9 cellular contexts compared by ENCODE assay signal in genomic region chr14:64444984-64445845, GRCh38. TPM values are rescaled to one million over a fixed set of nuclear protein-coding genes. Genes with fewer than 3 reads are reported as not detected.
DNase-seq lines count a peak whose midpoint lies in the region; ATAC-seq, FAIRE-seq and TF ChIP-seq lines count a peak whose summit lies in the region.
"Had no signal": no experiment of that assay in that cellular context is flagged by ENCODE, and none has a peak within 500 bp of the region (broad histone marks: within the 10 kb centered on the region; RNA-seq: fewer than 3 reads in every experiment).

No MANE protein-coding gene starts in this region.

- FAIRE-seq in GM12878 (lab: Jason Lieb, UNC), result peak; percentile 82

- in situ Hi-C loops in GM12878 (cut with MboI), result no loop called here

- peak; percentile 99 for ATAC-seq in HG02852 (IDR thresholded peaks at IDR 0.05; ENCODE audit: unreplicated experiment)
- ATAC-seq in GM12878, result peak; percentile 99
- ATAC-seq in upper lobe of right lung, result peak; percentile 50

- peak; percentile 75 to 77; a peak in 2 of 4 replicates for TF ChIP-seq EP300 in GM12878 (IDR thresholded peaks at IDR 0.05; ENCODE audit: borderline replicate concordance in 1 of 2, control insufficient read depth in 1 of 2, low read depth in 2 of 2, low read length in 2 of 2)

- WGBS in GM12878 (ENCODE audit: insufficient coverage, insufficient replicate concordance, low lambda C conversion rate, missing lambda C conversion rate), result 11% methylated on average over 7 of the region's 7 CpGs

- TSS peak; percentile 96 for BruUV-seq in GM12878 (replicated peaks; lab: Mats Ljungman, UMichigan)

- H3K36me3 ChIP-seq in OCI-LY1 (ENCODE audit: insufficient read depth, low read length) (peaks cover 83% of the 10 kb centered on the region), GM12878 (ENCODE audit: control insufficient read depth in 2 of 2, insufficient read depth in 2 of 2, low read length in 1 of 2) (peaks cover 24 to 33% of the 10 kb centered on the region in 2 experiments), mucosa of rectum (ENCODE audit: control insufficient read depth in 2 of 2, insufficient read depth in 2 of 2, low read length in 2 of 2) (peaks cover 24 to 25% of the 10 kb centered on the region in 2 donors), upper lobe of right lung (peaks cover 44% of the 10 kb centered on the region)

- H3F3A ChIP-seq in OCI-LY1 (ENCODE audit: insufficient read depth, low read length), result no peaks in the 10 kb centered on the region

- no peaks in the 10 kb centered on the region for H3K9me3 ChIP-seq in OCI-LY1 (ENCODE audit: low read length)
- H3K9me3 ChIP-seq in GM12878 (replicated peaks; ENCODE audit: control insufficient read depth, insufficient read depth, low read length), result no peaks in the 10 kb centered on the region
- H3K9me3 ChIP-seq in mucosa of rectum (ENCODE audit: control insufficient read depth in 2 of 2, low read length in 2 of 2), result no peaks in the 10 kb centered on the region
- H3K9me3 ChIP-seq in upper lobe of right lung, result no peaks in the 10 kb centered on the region
- H3K9me3 ChIP-seq: BLaER1 treated with 17β-estradiol and CSF1 and Interleukin-3, amounts not matched to agents 10 nM and 100 nM had no signal

- SMC1A ChIA-PET in GM12878 (lab: Charles Lee; ENCODE audit: uncharacterized antibody, unreplicated experiment), result interaction anchor here (0.8 to 8.2 kb wide), 22 partner anchors 9 to 576 kb away, joined by 3 to 95 read pairs (median 6); partner anchors contain the start of genes AKAP5 and MTHFD1

- H3K79me2 ChIP-seq in OCI-LY1 (ENCODE audit: insufficient read depth, low read length), result no peaks in the 10 kb centered on the region
- no peaks in the 10 kb centered on the region; the same call in 1 of the 2 replicates for H3K79me2 ChIP-seq in GM12878 (ENCODE audit: control insufficient read depth, insufficient read depth, low read length)

- CTCF ChIA-PET in GM12878 (lab: Yijun Ruan, JAX), result interaction anchor here (0.9 to 7.9 kb wide), 20 partner anchors 9 to 191 kb away, joined by 3 to 60 read pairs (median 5); partner anchors contain the start of genes AKAP5, ESR2 and MTHFD1

- POLR2A ChIA-PET in GM12878 (lab: Charles Lee), result interaction anchor here (0.6 to 3.6 kb wide), 22 partner anchors 9 to 130 kb away, joined by 3 to 20 read pairs (median 4); partner anchors contain the start of genes AKAP5, MTHFD1 and ZBTB1

- no peak overlapping the region for H3K4me3 ChIP-seq in OCI-LY1 (ENCODE audit: low read depth, low read length, poor library complexity, severe bottlenecking)
- H3K4me3 ChIP-seq in GM12878, result no peak overlapping the region
- H3K4me3 ChIP-seq in mucosa of rectum (ENCODE audit: low read length in 2 of 2), result no peak overlapping the region
- H3K4me3 ChIP-seq in upper lobe of right lung, result no peak overlapping the region
- H3K4me3 ChIP-seq: BLaER1 treated with 17β-estradiol and CSF1 and Interleukin-3, amounts not matched to agents 10 nM and 100 nM had no signal

- TF ChIP-seq POLR2A in GM12878 (IDR thresholded peaks at IDR 0.05; ENCODE audit: low read depth, low read length), result peak; percentile 37; the same call in 1 of the 2 replicates

- H2AFZ ChIP-seq in OCI-LY1 (ENCODE audit: low read length), result no peak overlapping the region
- peak overlapping the region; percentile 54 for H2AFZ ChIP-seq in GM12878 (ENCODE audit: control insufficient read depth, low read depth, low read length)

- no peaks in the 10 kb centered on the region for H3K9me2 ChIP-seq in OCI-LY1 (ENCODE audit: low read depth, low read length)

- H3K9ac ChIP-seq in OCI-LY1 (ENCODE audit: low read length) (peak overlapping the region; percentile 61), GM12878 (ENCODE audit: control insufficient read depth, insufficient read depth, low read length) (peak overlapping the region; percentile 80), mucosa of rectum (ENCODE audit: low read depth in 1 of 2, low read length in 2 of 2) (no peak overlapping the region)

- H3K4me2 ChIP-seq in OCI-LY1 (ENCODE audit: low read length) (peak overlapping the region; percentile 38; the same call in 1 of the 2 replicates), GM12878 (ENCODE audit: control insufficient read depth, insufficient read depth) (peak overlapping the region; percentile 62)

- RAD21 ChIA-PET in GM12878 (lab: Charles Lee; ENCODE audit: unreplicated experiment), result interaction anchor here (0.6 to 2.4 kb wide), 22 partner anchors 10 to 101 kb away, joined by 3 to 15 read pairs (median 4); partner anchors contain the start of genes AKAP5, MTHFD1 and ZBTB1

- H3K4me1 ChIP-seq in OCI-LY1 (ENCODE audit: insufficient read depth, low read length, severe bottlenecking) (peaks cover 40% of the 10 kb centered on the region), GM12878 (ENCODE audit: control insufficient read depth, insufficient read depth, low read length) (peaks cover 22% of the 10 kb centered on the region), mucosa of rectum (ENCODE audit: control insufficient read depth in 2 of 2, insufficient read depth in 2 of 2, low read length in 2 of 2) (no peaks in the 10 kb centered on the region), upper lobe of right lung (peaks cover 7% of the 10 kb centered on the region)

- DNase-seq in activated CD4-positive, alpha-beta T cell treated with anti-CD3 and anti-CD28 coated beads for 4 hours, result peak; percentile 19 to 30
- no peak for DNase-seq in activated CD4-positive, alpha-beta T cell treated with anti-CD3 and anti-CD28 coated beads for 1 hour
- DNase-seq in GM12878 (ENCODE audit: low read depth, low spot score) (peak; percentile 84), upper lobe of right lung (no peak), NCI-H2081 treated with DMSO at 0.1 percent for 48 hours (lab: John Stamatoyannopoulos, UW) (no peak)

- H4K20me1 ChIP-seq in OCI-LY1 (ENCODE audit: insufficient read depth, low read length) (no peaks in the 10 kb centered on the region), GM12878 (ENCODE audit: control insufficient read depth, insufficient read depth) (no peaks in the 10 kb centered on the region)
- H4K20me1 ChIP-seq: BLaER1 treated with 17β-estradiol and CSF1 and Interleukin-3, amounts not matched to agents 10 nM and 100 nM had no signal

- H3K27ac ChIP-seq in OCI-LY1 (ENCODE audit: low read depth, low read length, poor library complexity, severe bottlenecking) (peak overlapping the region; percentile 90), GM12878 (ENCODE audit: control insufficient read depth, insufficient read depth) (peak overlapping the region; percentile 97), mucosa of rectum (ENCODE audit: low read depth in 2 of 2, low read length in 2 of 2) (peak overlapping the region; percentile 2 to 34), upper lobe of right lung (peak overlapping the region; percentile 45)
- H3K27ac ChIP-seq: BLaER1 treated with 17β-estradiol and CSF1 and Interleukin-3, amounts not matched to agents 10 nM and 100 nM had no signal

- no peak for TF ChIP-seq RAD21 in GM12878 (IDR thresholded peaks at IDR 0.05; ENCODE audit: insufficient read depth, low read depth, low read length)

- TF ChIP-seq CTCF in OCI-LY1 (IDR thresholded peaks at IDR 0.05; ENCODE audit: low read length) (peak; percentile 5; the same call in 1 of the 2 replicates), GM12878 (IDR thresholded peaks at IDR 0.05 in 2 of 3, conservative IDR thresholded peaks at IDR 0.05 in 1 of 3; ENCODE audit: control insufficient read depth in 2 of 3, extremely low read depth in 1 of 3, insufficient read depth in 1 of 3, low read depth in 3 of 3, low read length in 3 of 3) (peak in 2 of 3 experiments; percentile 15 to 20; a peak in 1 of 6 replicates), upper lobe of right lung (IDR thresholded peaks at IDR 0.05) (no peak)

- H3K27me3 ChIP-seq in OCI-LY1 (ENCODE audit: insufficient read depth, low read length) (no peaks in the 10 kb centered on the region), GM12878 (replicated peaks in 1 of 2; ENCODE audit: control insufficient read depth in 2 of 2, insufficient read depth in 2 of 2, low read length in 1 of 2) (no peaks in the 10 kb centered on the region), mucosa of rectum (ENCODE audit: control insufficient read depth in 2 of 2, insufficient read depth in 2 of 2, low read length in 2 of 2) (no peaks in the 10 kb centered on the region), upper lobe of right lung (no peaks in the 10 kb centered on the region)
- H3K27me3 ChIP-seq: BLaER1 treated with 17β-estradiol and CSF1 and Interleukin-3, amounts not matched to agents 10 nM and 100 nM had no signal

- intact Hi-C loops in GM12878 (cut with micrococcal nuclease; ENCODE audit: unreplicated experiment), result loop anchor here (2.0 kb wide), 3 partner anchors 18 to 64 kb away; partner anchors contain the start of gene MTHFD1
- intact Hi-C loops in upper lobe of right lung (cut with DNase I), result no loop called here

RNA-seq across cellular contexts. Expression of gene AKAP5, which starts 20.1 kb away (rescaled TPM):
- total RNA-seq in GM12878 (2013; cell fraction: nucleolus; rRNA removed), result 4.3 and 4.8 TPM in 2 replicates
- 3.8 and 4.4 TPM in 2 replicates for total RNA-seq in GM12878 (2014; rRNA removed)
- total RNA-seq in GM12878 (2014; rRNA removed; fragmentation: Illumina TruSeq; extraction: Trizol), result 5.1 TPM in 2 replicates
- 3.7 and 4.0 TPM in 2 replicates for total RNA-seq in GM12878 (2021)
- 1.1 TPM for polyA plus RNA-seq in GM12878 (2011; ENCODE audit: low read depth)
- polyA plus RNA-seq in GM12878 (2011; rRNA removed), result 1.6 and 3.1 TPM in 2 replicates
- 0.69 TPM in 2 replicates for polyA plus RNA-seq in GM12878 (2011; cell fraction: cytosol; rRNA removed)
- polyA plus RNA-seq in GM12878 (2011; cell fraction: nucleus; rRNA removed), result 0.98 and 0.99 TPM in 2 replicates
- polyA plus RNA-seq in GM12878 (2012), result 1.4 and 1.5 TPM in 2 replicates
- polyA plus RNA-seq in GM12878 (2014; fragmentation: Illumina TruSeq; extraction: Trizol), result 3.4 and 3.9 TPM in 2 replicates
- polyA plus RNA-seq in GM12878 (2014; fragmentation: Nextera tagmentation; extraction: Ambion mirVana), result 1 to 10 TPM in 1 of 2 experiments, under 1 TPM in 1; 0.45 to 1.5 TPM
- 1.7 and 1.8 TPM in 2 replicates for polyA plus RNA-seq in GM12878 (2014; rRNA removed)
- under 1 TPM; 0.55 to 0.90 TPM for polyA plus RNA-seq in GM12878 (2016; fragmentation: Nextera tagmentation; extraction: Ambion mirVana)
- polyA minus RNA-seq in GM12878 (2011; rRNA and poly(A)+ RNA removed), result 1.6 and 2.3 TPM in 2 replicates
- 0.80 and 1.4 TPM in 2 replicates for polyA minus RNA-seq in GM12878 (2011; cell fraction: cytosol; rRNA and poly(A)+ RNA removed)
- polyA minus RNA-seq in GM12878 (2011; cell fraction: nucleus; rRNA and poly(A)+ RNA removed), result 2.3 and 3.2 TPM in 2 replicates
- 3.6 TPM for total RNA-seq in upper lobe of right lung

RNA-seq across cellular contexts. Expression of gene MTHFD1, which starts 57.1 kb away (rescaled TPM):
- total RNA-seq in GM12878 (2013; cell fraction: nucleolus; rRNA removed), result 224 and 245 TPM in 2 replicates
- total RNA-seq in GM12878 (2014; rRNA removed), result 153 and 160 TPM in 2 replicates
- total RNA-seq in GM12878 (2014; rRNA removed; fragmentation: Illumina TruSeq; extraction: Trizol), result 114 and 123 TPM in 2 replicates
- total RNA-seq in GM12878 (2021), result 237 and 261 TPM in 2 replicates
- polyA plus RNA-seq in GM12878 (2011; ENCODE audit: low read depth), result 70.5 TPM
- 81.9 and 99.3 TPM in 2 replicates for polyA plus RNA-seq in GM12878 (2011; rRNA removed)
- polyA plus RNA-seq in GM12878 (2011; cell fraction: cytosol; rRNA removed), result 95.3 and 103 TPM in 2 replicates
- polyA plus RNA-seq in GM12878 (2011; cell fraction: nucleus; rRNA removed), result 103 and 135 TPM in 2 replicates
- polyA plus RNA-seq in GM12878 (2012), result 100 and 109 TPM in 2 replicates
- 210 TPM in 2 replicates for polyA plus RNA-seq in GM12878 (2014; fragmentation: Illumina TruSeq; extraction: Trizol)
- polyA plus RNA-seq in GM12878 (2014; fragmentation: Nextera tagmentation; extraction: Ambion mirVana), result 100 to 1,000 TPM; 140 to 177 TPM
- polyA plus RNA-seq in GM12878 (2014; rRNA removed), result 169 and 181 TPM in 2 replicates
- 100 to 1,000 TPM; 301 to 310 TPM for polyA plus RNA-seq in GM12878 (2016; fragmentation: Nextera tagmentation; extraction: Ambion mirVana)
- 130 and 154 TPM in 2 replicates for polyA minus RNA-seq in GM12878 (2011; rRNA and poly(A)+ RNA removed)
- polyA minus RNA-seq in GM12878 (2011; cell fraction: cytosol; rRNA and poly(A)+ RNA removed), result 96.6 and 126 TPM in 2 replicates
- polyA minus RNA-seq in GM12878 (2011; cell fraction: nucleus; rRNA and poly(A)+ RNA removed), result 71.6 and 111 TPM in 2 replicates
- 47.1 TPM for total RNA-seq in upper lobe of right lung

RNA-seq across cellular contexts. Expression of gene ZBTB25, which starts 58.4 kb away (rescaled TPM):
- total RNA-seq in GM12878 (2013; cell fraction: nucleolus; rRNA removed), result 108 and 113 TPM in 2 replicates
- total RNA-seq in GM12878 (2014; rRNA removed) (8.8 and 11.2 TPM in 2 replicates), GM12878 (2014; rRNA removed; fragmentation: Illumina TruSeq; extraction: Trizol) (9.6 and 10.0 TPM in 2 replicates), GM12878 (2021) (10.9 and 12.5 TPM in 2 replicates), upper lobe of right lung (13.1 TPM)
- 10.1 TPM for polyA plus RNA-seq in GM12878 (2011; ENCODE audit: low read depth)
- polyA plus RNA-seq in GM12878 (2011; rRNA removed) (33.9 and 34.0 TPM in 2 replicates), GM12878 (2014; fragmentation: Illumina TruSeq; extraction: Trizol) (9.8 and 10.7 TPM in 2 replicates), GM12878 (2014; fragmentation: Nextera tagmentation; extraction: Ambion mirVana) (1 to 10 TPM; 4.1 to 5.6 TPM), GM12878 (2014; rRNA removed) (7.0 and 7.8 TPM in 2 replicates), GM12878 (2016; fragmentation: Nextera tagmentation; extraction: Ambion mirVana) (10 to 100 TPM; 11.2 to 13.9 TPM)
- 19.6 and 27.1 TPM in 2 replicates for polyA plus RNA-seq in GM12878 (2011; cell fraction: cytosol; rRNA removed)
- polyA plus RNA-seq in GM12878 (2011; cell fraction: nucleus; rRNA removed), result 23.6 and 39.4 TPM in 2 replicates
- 13.1 and 19.6 TPM in 2 replicates for polyA plus RNA-seq in GM12878 (2012)
- 41.5 and 49.3 TPM in 2 replicates for polyA minus RNA-seq in GM12878 (2011; rRNA and poly(A)+ RNA removed)
- polyA minus RNA-seq in GM12878 (2011; cell fraction: cytosol; rRNA and poly(A)+ RNA removed), result 16.2 and 16.7 TPM in 2 replicates
- polyA minus RNA-seq in GM12878 (2011; cell fraction: nucleus; rRNA and poly(A)+ RNA removed), result 29.1 and 33.5 TPM in 2 replicates

RNA-seq across cellular contexts. Expression of gene ZBTB1, which starts 59.4 kb away (rescaled TPM):
- 147 and 173 TPM in 2 replicates for total RNA-seq in GM12878 (2013; cell fraction: nucleolus; rRNA removed)
- 29.1 and 34.2 TPM in 2 replicates for total RNA-seq in GM12878 (2014; rRNA removed)
- 53.8 and 53.9 TPM in 2 replicates for total RNA-seq in GM12878 (2014; rRNA removed; fragmentation: Illumina TruSeq; extraction: Trizol)
- 49.1 and 49.3 TPM in 2 replicates for total RNA-seq in GM12878 (2021)
- 32.0 TPM for polyA plus RNA-seq in GM12878 (2011; ENCODE audit: low read depth)
- 127 and 195 TPM in 2 replicates for polyA plus RNA-seq in GM12878 (2011; rRNA removed)
- polyA plus RNA-seq in GM12878 (2011; cell fraction: cytosol; rRNA removed), result 47.0 and 69.2 TPM in 2 replicates
- 97.0 and 105 TPM in 2 replicates for polyA plus RNA-seq in GM12878 (2011; cell fraction: nucleus; rRNA removed)
- polyA plus RNA-seq in GM12878 (2012), result 47.7 and 64.3 TPM in 2 replicates
- polyA plus RNA-seq in GM12878 (2014; fragmentation: Illumina TruSeq; extraction: Trizol), result 58.9 and 83.2 TPM in 2 replicates
- polyA plus RNA-seq in GM12878 (2014; fragmentation: Nextera tagmentation; extraction: Ambion mirVana), result 10 to 100 TPM; 12.3 to 18.0 TPM
- polyA plus RNA-seq in GM12878 (2014; rRNA removed), result 35.5 and 42.6 TPM in 2 replicates
- 10 to 100 TPM; 36.2 to 37.5 TPM for polyA plus RNA-seq in GM12878 (2016; fragmentation: Nextera tagmentation; extraction: Ambion mirVana)
- polyA minus RNA-seq in GM12878 (2011; rRNA and poly(A)+ RNA removed), result 78.9 and 97.3 TPM in 2 replicates
- 29.5 and 39.5 TPM in 2 replicates for polyA minus RNA-seq in GM12878 (2011; cell fraction: cytosol; rRNA and poly(A)+ RNA removed)
- 23.2 and 32.1 TPM in 2 replicates for polyA minus RNA-seq in GM12878 (2011; cell fraction: nucleus; rRNA and poly(A)+ RNA removed)
- 47.9 TPM for total RNA-seq in upper lobe of right lung

Comparison
In these comparisons a context has a peak if more than half of its experiments do, and no peak if none do; other contexts are left out.
1. DNase-seq: peak in activated CD4-positive, alpha-beta T cell treated with anti-CD3 and anti-CD28 coated beads for 4 hours (2 of 2) and GM12878 (single experiment); none in activated CD4-positive, alpha-beta T cell treated with anti-CD3 and anti-CD28 coated beads for 1 hour (single experiment), upper lobe of right lung (single experiment) and NCI-H2081 treated with DMSO at 0.1 percent for 48 hours (single experiment).
2. H3K27ac ChIP-seq: peak in every context shown above with its lines; median percentile 97 in GM12878; 90 in OCI-LY1; 45 in upper lobe of right lung; 18 in mucosa of rectum.
3. H3K9ac ChIP-seq: peak in OCI-LY1 (single experiment) and GM12878 (single experiment); none in mucosa of rectum (0 of 2).
4. Peak in every context shown above with its lines, with median percentiles within 50 percentile points of each other: ATAC-seq.